ENCODE assay signal across 22 cellular contexts in genomic region chr9:115514454-115514853, GRCh38.
A peak's percentile ranks its signal among the peaks of the same experiment; 100 is the strongest.
DNase-seq lines count a peak whose midpoint lies in the region; ATAC-seq, FAIRE-seq and TF ChIP-seq lines count a peak whose summit lies in the region.
"Had no signal": no experiment of that assay in that cellular context is flagged by ENCODE, and none has a peak within 500 bp of the region (broad histone marks: within the 10 kb centered on the region; RNA-seq: fewer than 3 reads in every experiment).

No MANE protein-coding gene starts in this region.

- H3K9me3 Mint-ChIP-seq in activated CD4-positive, alpha-beta T cell treated with anti-CD3 and anti-CD28 coated beads for 36 hours (ENCODE audit: low read depth), result no peaks in the 10 kb centered on the region
- H3K9me3 Mint-ChIP-seq: CD4-positive, alpha-beta T cell; HFFc6 had no signal

- intact Hi-C loops in tibial artery (cut with DNase I; ENCODE audit: low total_unique reads), result loop anchor here (10.0 kb wide), 2 partner anchors 170 to 480 kb away; no protein-coding TSS in a partner anchor
- intact Hi-C loops in activated CD4-positive, alpha-beta T cell treated with anti-CD3 and anti-CD28 coated beads for 36 hours (cut with DNase I, micrococcal nuclease), result no loop called here

- H3K4me3 Mint-ChIP-seq in activated CD4-positive, alpha-beta T cell treated with anti-CD3 and anti-CD28 coated beads for 36 hours, result no peak overlapping the region
- H3K4me3 Mint-ChIP-seq: CD4-positive, alpha-beta T cell; HFFc6 had no signal

- peak; percentile 71 for FAIRE-seq in TTC549 (lab: Jason Lieb, UNC)
- FAIRE-seq: D721Med, G401.6, GM12891, GM19239, HepG2 had no signal

- H3K4me3 ChIP-seq in tibial artery, result no peak overlapping the region
- H3K4me3 ChIP-seq: A549, GM23248 had no signal

- no peak overlapping the region for H3K27ac Mint-ChIP-seq in activated CD4-positive, alpha-beta T cell treated with anti-CD3 and anti-CD28 coated beads for 36 hours
- H3K27ac Mint-ChIP-seq: CD4-positive, alpha-beta T cell; HFFc6 had no signal

- POLR2A ChIA-PET in activated CD4-positive, alpha-beta T cell treated with anti-CD3 and anti-CD28 coated beads for 36 hours (lab: Charles Lee), result no interaction called here

- H3K36me3 Mint-ChIP-seq in activated CD4-positive, alpha-beta T cell treated with anti-CD3 and anti-CD28 coated beads for 36 hours (ENCODE audit: low read depth), result no peaks in the 10 kb centered on the region

- no peaks in the 10 kb centered on the region for H3K4me1 Mint-ChIP-seq in activated CD4-positive, alpha-beta T cell treated with anti-CD3 and anti-CD28 coated beads for 36 hours

- TF ChIP-seq CTCF in tibial artery (IDR thresholded peaks at IDR 0.05), result no peak

- H3K36me3 ChIP-seq in tibial artery, result no peaks in the 10 kb centered on the region

- H3K27me3 Mint-ChIP-seq in activated CD4-positive, alpha-beta T cell treated with anti-CD3 and anti-CD28 coated beads for 36 hours, result peaks cover 2% of the 10 kb centered on the region

- ATAC-seq in activated CD4-positive, alpha-beta T cell treated with anti-CD3 and anti-CD28 coated beads for 36 hours, result no peak
- ATAC-seq in GM21825 (IDR thresholded peaks at IDR 0.05; ENCODE audit: unreplicated experiment), result no peak
- ATAC-seq: A549, HCT116, HepG2 had no signal

- H3K27me3 ChIP-seq in tibial artery, result no peaks in the 10 kb centered on the region

- peak overlapping the region; percentile 53 to 75 for H3K27ac ChIP-seq in tibial artery
- H3K27ac ChIP-seq: 22Rv1, A549, C4-2B, GM23248 had no signal

- H3K4me1 ChIP-seq in tibial artery, result peaks cover 0 to 44% (median 11%) of the 10 kb centered on the region in 4 donors
- H3K4me1 ChIP-seq: A549, Caco-2 had no signal

- CTCF ChIA-PET in activated CD4-positive, alpha-beta T cell treated with anti-CD3 and anti-CD28 coated beads for 36 hours (lab: Charles Lee), result no interaction called here

- peak; percentile 17 for DNase-seq in NCI-H2171 treated with DMSO at 0.1 percent for 48 hours (lab: John Stamatoyannopoulos, UW)
- no peak for DNase-seq in NCI-H2171 (lab: John Stamatoyannopoulos, UW)
- DNase-seq in iPS-NIHi7 (ENCODE audit: extremely low spot score), result peak; percentile 27
- DNase-seq in tibial artery, result no peak
- no peak for DNase-seq in activated CD4-positive, CD25-positive, alpha-beta regulatory T cell treated with anti-CD3 and anti-CD28 coated beads, Interleukin-2, amount 50 U/mL, for 72 hours
- no peak for DNase-seq in activated CD4-positive, alpha-beta T cell treated with anti-CD3 and anti-CD28 coated beads for 36 hours
- DNase-seq: AML-193; Caco-2; CD4-positive, alpha-beta T cell; GM23248; HFFc6 had no signal

- no peaks in the 10 kb centered on the region for H3K9me3 ChIP-seq in tibial artery
- H3K9me3 ChIP-seq: A549, Caco-2 had no signal

Comparison
In these comparisons a context has a peak if more than half of its experiments do, and no peak if none do; other contexts are left out.
1. DNase-seq: peak in NCI-H2171 treated with DMSO at 0.1 percent for 48 hours (single experiment) and iPS-NIHi7 (single experiment); none in NCI-H2171 (single experiment), tibial artery (0 of 2), activated CD4-positive, CD25-positive, alpha-beta regulatory T cell treated with anti-CD3 and anti-CD28 coated beads, Interleukin-2, amount 50 U/mL, for 72 hours (single experiment) and activated CD4-positive, alpha-beta T cell treated with anti-CD3 and anti-CD28 coated beads for 36 hours (single experiment).